1 cellular context compared by ENCODE assay signal in genomic region chr18:51029694-51030536, GRCh38.
TF ChIP-seq lines count a peak whose summit lies in the region.

SMAD4 (plus strand) TSS chr18:51030213; CDS start chr18:51047047, 16,834 bp downstream.

TF ChIP-seq in HEK293, 187 proteins besides CTCF, POLR2A, EP300 and RAD21 (continued from another document):
- no peak for TF ChIP-seq ZBTB6 (tag by site-specific recombination; IDR thresholded peaks at IDR 0.05)
- TF ChIP-seq ZNF768 (tag by site-specific recombination; IDR thresholded peaks at IDR 0.05): no peak
- TF ChIP-seq ZIC2 (tag by site-specific recombination; IDR thresholded peaks at IDR 0.05): peak; percentile 68
- TF ChIP-seq ZBTB48 (tag by site-specific recombination; IDR thresholded peaks at IDR 0.05): no peak
- TF ChIP-seq KLF7 (tag by site-specific recombination; IDR thresholded peaks at IDR 0.05; ENCODE audit: borderline replicate concordance): no peak
- TF ChIP-seq ZSCAN4 (tag by site-specific recombination; IDR thresholded peaks at IDR 0.05): no peak
- TF ChIP-seq ZBTB11 (tag by site-specific recombination; conservative IDR thresholded peaks at IDR 0.05; ENCODE audit: low read depth): peak; percentile 71
- TF ChIP-seq ZBTB17 (tag by site-specific recombination; IDR thresholded peaks at IDR 0.05): peak; percentile 56; the same call in 1 of the 2 replicates
- no peak for TF ChIP-seq ZNF16 (tag by site-specific recombination; IDR thresholded peaks at IDR 0.05; ENCODE audit: low read depth)
- TF ChIP-seq IKZF3 (tag by site-specific recombination; IDR thresholded peaks at IDR 0.05): peak; percentile 77
- no peak for TF ChIP-seq RBAK (tag by site-specific recombination; IDR thresholded peaks at IDR 0.05)
- no peak for TF ChIP-seq MZF1 (tag by site-specific recombination; IDR thresholded peaks at IDR 0.05; ENCODE audit: borderline replicate concordance)
- TF ChIP-seq ZNF701 (tag by site-specific recombination; IDR thresholded peaks at IDR 0.05): no peak
- TF ChIP-seq ZNF580 (tag by site-specific recombination; IDR thresholded peaks at IDR 0.05): peak; percentile 64; the same call in 1 of the 2 replicates
- no peak for TF ChIP-seq ZNF221 (tag by site-specific recombination; IDR thresholded peaks at IDR 0.05; ENCODE audit: borderline replicate concordance)
- no peak for TF ChIP-seq OSR2 (tag by site-specific recombination; IDR thresholded peaks at IDR 0.05)
- no peak for TF ChIP-seq ZSCAN23 (tag by site-specific recombination; IDR thresholded peaks at IDR 0.05)
- TF ChIP-seq ZNF837 (tag by site-specific recombination; IDR thresholded peaks at IDR 0.05): no peak
- no peak for TF ChIP-seq ZNF449 (tag by site-specific recombination; IDR thresholded peaks at IDR 0.05)
- TF ChIP-seq ZNF776 (tag by site-specific recombination; IDR thresholded peaks at IDR 0.05; ENCODE audit: borderline replicate concordance): no peak
- no peak for TF ChIP-seq ZNF660 (tag by site-specific recombination; IDR thresholded peaks at IDR 0.05)
- TF ChIP-seq ZNF280C (tag by site-specific recombination; IDR thresholded peaks at IDR 0.05): no peak
- TF ChIP-seq OVOL3 (tag by site-specific recombination; IDR thresholded peaks at IDR 0.05): no peak
- no peak for TF ChIP-seq ZNF670 (tag by site-specific recombination; IDR thresholded peaks at IDR 0.05; ENCODE audit: low read depth)
- no peak for TF ChIP-seq ZNF362 (tag by site-specific recombination; IDR thresholded peaks at IDR 0.05)
- no peak for TF ChIP-seq INSM2 (tag by site-specific recombination; IDR thresholded peaks at IDR 0.05)
- no peak for TF ChIP-seq ZFP41 (tag by site-specific recombination; IDR thresholded peaks at IDR 0.05; ENCODE audit: borderline replicate concordance)
- no peak for TF ChIP-seq ZNF121 (tag by site-specific recombination; IDR thresholded peaks at IDR 0.05)
- no peak for TF ChIP-seq PRDM4 (tag by site-specific recombination; IDR thresholded peaks at IDR 0.05)
- no peak for TF ChIP-seq ZNF24 (tag by site-specific recombination; IDR thresholded peaks at IDR 0.05)
- TF ChIP-seq ZNF311 (tag by site-specific recombination; IDR thresholded peaks at IDR 0.05; ENCODE audit: borderline replicate concordance): no peak
- no peak for TF ChIP-seq SCRT2 (tag by site-specific recombination; IDR thresholded peaks at IDR 0.05)
- no peak for TF ChIP-seq ZNF571 (tag by site-specific recombination; IDR thresholded peaks at IDR 0.05)
- no peak for TF ChIP-seq ZNF157 (tag by site-specific recombination; IDR thresholded peaks at IDR 0.05)
- peak; percentile 81 for TF ChIP-seq ZXDB (tag by site-specific recombination; IDR thresholded peaks at IDR 0.05)
- no peak for TF ChIP-seq ZNF518A (tag by site-specific recombination; conservative IDR thresholded peaks at IDR 0.05; ENCODE audit: low read depth)
- TF ChIP-seq SALL2 (tag by site-specific recombination; IDR thresholded peaks at IDR 0.05; ENCODE audit: borderline replicate concordance): no peak
- TF ChIP-seq ZNF48 (tag by site-specific recombination; IDR thresholded peaks at IDR 0.05): no peak
TF ChIP-seq in HEK293: peak in this region for 31.
